In genomic region chr17:79179334-79179733, GRCh38 we compare ENCODE assay signal across 33 cellular contexts.
"Had no signal": no experiment of that assay in that cellular context is flagged by ENCODE, and none has a peak within 500 bp of the region (broad histone marks: within the 10 kb centered on the region; RNA-seq: fewer than 3 reads in every experiment).

No MANE protein-coding gene starts in this region.

- H3K4me2 ChIP-seq: neural progenitor cell had no signal

- H3K9me3 Mint-ChIP-seq: immature natural killer cell; mesothelial cell of epicardium; naive B cell; natural killer cell; nephron progenitor cell; neural progenitor cell; stimulated activated naive B cell treated with anti-CD40 and anti-IgM and Interleukin-4, amounts not matched to agents 10 μg/mL and 1 μg/mL and 100 μg/mL, for 72 hours had no signal

- H3K36me3 ChIP-seq: left ventricle myocardium inferior, neural progenitor cell, neutrophil, pancreas, prostate gland, stomach, thyroid gland, transverse colon, upper lobe of left lung, vagina had no signal

- ATAC-seq: natural killer cell; pancreas; right cardiac atrium; sciatic nerve; stimulated activated naive B cell treated with anti-CD40 and anti-IgM and Interleukin-4, amounts not matched to agents 10 μg/mL and 1 μg/mL and 100 μg/mL, for 72 hours; stimulated activated naive CD8-positive, alpha-beta T cell treated with anti-CD3 and anti-CD28 coated beads, Interleukin-15, Interleukin-2, amounts not matched to agents 100 U/mL and 50 U/mL, for 24 hours had no signal

- H3K4me3 ChIP-seq: left ventricle myocardium inferior, lung, neural progenitor cell, pancreas, prostate gland, skin epidermis, stomach, testis, thyroid gland, transverse colon, upper lobe of left lung, vagina had no signal

- H3K4me1 Mint-ChIP-seq: immature natural killer cell had no signal

- FAIRE-seq: islet of Langerhans, kidney, pancreas had no signal

- H3K27ac Mint-ChIP-seq: immature natural killer cell; mesothelial cell of epicardium; natural killer cell; nephron progenitor cell; neural progenitor cell; stimulated activated naive B cell treated with anti-CD40 and anti-IgM and Interleukin-4, amounts not matched to agents 10 μg/mL and 1 μg/mL and 100 μg/mL, for 72 hours had no signal

- H3K4me3 Mint-ChIP-seq: immature natural killer cell; mesothelial cell of epicardium; naive B cell; natural killer cell; nephron progenitor cell; neural progenitor cell; stimulated activated naive B cell treated with anti-CD40 and anti-IgM and Interleukin-4, amounts not matched to agents 10 μg/mL and 1 μg/mL and 100 μg/mL, for 72 hours had no signal

- DNase-seq: hippocampal formation; immature natural killer cell; kidney; left ventricle myocardium inferior; mesendoderm; naive B cell; natural killer cell; nephron progenitor cell; occipital lobe; pancreas; posterior cingulate gyrus; retina; right cardiac atrium; stimulated activated CD4-positive, alpha-beta T cell treated with anti-CD3 and anti-CD28 coated beads, Interleukin-12 subunit alpha, Interleukin-12 subunit beta, amount 100 ng/mL, for 4 hours; stimulated activated CD4-positive, alpha-beta T cell treated with anti-CD3 and anti-CD28 coated beads, Interleukin-15, amount 100 ng/mL, for 24 hours; stimulated activated CD4-positive, alpha-beta T cell treated with anti-CD3 and anti-CD28 coated beads, Interleukin-2, amount 100 ng/mL, for 24 hours; stimulated activated CD4-positive, alpha-beta T cell treated with anti-CD3 and anti-CD28 coated beads, Interleukin-4, amount 100 ng/mL, for 1 hour; stimulated activated naive B cell treated with anti-CD40 and anti-IgM and Interleukin-4, amounts not matched to agents 10 μg/mL and 1 μg/mL and 100 μg/mL, for 72 hours; stimulated activated naive CD8-positive, alpha-beta T cell treated with anti-CD3 and anti-CD28 coated beads, Interleukin-15, Interleukin-2, amounts not matched to agents 100 U/mL and 50 U/mL, for 24 hours; stomach; testis; thyroid gland; transverse colon; upper lobe of left lung had no signal

- H3K4me1 ChIP-seq: pancreas, thyroid gland, vagina had no signal

- H3K36me3 Mint-ChIP-seq: immature natural killer cell; mesothelial cell of epicardium; naive B cell; natural killer cell; neural progenitor cell; stimulated activated naive B cell treated with anti-CD40 and anti-IgM and Interleukin-4, amounts not matched to agents 10 μg/mL and 1 μg/mL and 100 μg/mL, for 72 hours had no signal

- H3K27ac ChIP-seq: left ventricle myocardium inferior, neural progenitor cell, neutrophil, pancreas, prostate gland, skin epidermis, stomach, testis, thyroid gland, transverse colon, upper lobe of left lung, vagina had no signal

- H3K27me3 ChIP-seq: testis, thyroid gland, vagina had no signal

- H3K9ac ChIP-seq: neural progenitor cell had no signal

- H2AFZ ChIP-seq: neural progenitor cell had no signal

- H3K9me3 ChIP-seq: left ventricle myocardium inferior, neutrophil, pancreas, prostate gland, stomach, testis, thyroid gland, transverse colon, upper lobe of left lung, vagina had no signal
